18 cellular contexts compared by ENCODE assay signal in genomic region chr11:36273110-36273509, GRCh38. TPM values are rescaled to one million over a fixed set of nuclear protein-coding genes. Genes with fewer than 3 reads are reported as not detected.
DNase-seq lines count a peak whose midpoint lies in the region; ATAC-seq and TF ChIP-seq lines count a peak whose summit lies in the region.
"Had no signal": no experiment of that assay in that cellular context is flagged by ENCODE, and none has a peak within 500 bp of the region (broad histone marks: within the 10 kb centered on the region; RNA-seq: fewer than 3 reads in every experiment).

No MANE protein-coding gene starts in this region.

- intact Hi-C loops in A673 (cut with micrococcal nuclease; ENCODE audit: unreplicated experiment) = no loop called here

- BruUV-seq in A673 (replicated peaks; lab: Mats Ljungman, UMichigan) = no TSS peak

- no peaks in the 10 kb centered on the region for H3K4me1 ChIP-seq in A673 (ENCODE audit: insufficient read depth, low read length, poor library complexity, severe bottlenecking)
- H3K4me1 ChIP-seq: breast epithelium, left ventricle myocardium inferior had no signal

- H3K27ac ChIP-seq in A673 (ENCODE audit: low read depth, low read length, poor library complexity, severe bottlenecking) = no peak overlapping the region
- H3K27ac ChIP-seq: breast epithelium, left ventricle myocardium inferior, ovary had no signal

- no peaks in the 10 kb centered on the region for H3K36me3 ChIP-seq in A673 (ENCODE audit: insufficient read depth, low read length, poor library complexity, severe bottlenecking)
- H3K36me3 ChIP-seq: ovary had no signal

- CTCF ChIA-PET in A673 (lab: Charles Lee) = interaction anchor here (0.9 to 1.4 kb wide), 2 partner anchors 142 to 451 kb away, joined by 3 to 5 read pairs; no protein-coding TSS in a partner anchor

- POLR2A ChIA-PET in A673 (lab: Charles Lee; ENCODE audit: low non-redundant PET) = no interaction called here

- DNase-seq in DMS79 (lab: John Stamatoyannopoulos, UW) (peak; percentile 44), NCI-H2029 (lab: John Stamatoyannopoulos, UW) (peak; percentile 97), NCI-H524 treated with DMSO at 0.1 percent for 48 hours (lab: John Stamatoyannopoulos, UW) (peak; percentile 72), inferior parietal cortex (ENCODE audit: extremely low spot score) (peak; percentile 59), A673 (ENCODE audit: low spot score) (no peak)
- DNase-seq in stimulated activated CD4-positive, alpha-beta T cell treated with anti-CD3 and anti-CD28 coated beads, Interleukin-4, amount 100 ng/mL, for 24 hours = no peak
- DNase-seq in NK-92 treated with Interleukin-12 subunit alpha and Interleukin-12 subunit beta, amount 100 ng/mL, for 24 hours (lab: John Stamatoyannopoulos, UW) = no peak
- DNase-seq: activated CD8-positive, alpha-beta T cell treated with anti-CD3 and anti-CD28 coated beads for 36 hours; activated naive CD8-positive, alpha-beta T cell treated with anti-CD3 and anti-CD28 coated beads, Interleukin-2, amount 50 U/mL, for 24 hours; activated T-cell treated with anti-CD3 and anti-CD28 coated beads, Interleukin-2, amount 50 U/mL, for 72 hours; Calu3; left ventricle myocardium inferior; ovary; T-helper 1 cell had no signal

- no peaks in the 10 kb centered on the region for H3K9me3 ChIP-seq in A673 (ENCODE audit: low read depth, low read length, poor library complexity, severe bottlenecking)
- H3K9me3 ChIP-seq: breast epithelium, ovary had no signal

- no peaks in the 10 kb centered on the region for H3K27me3 ChIP-seq in A673 (replicated peaks; ENCODE audit: insufficient read depth, low read depth, low read length, poor library complexity)
- H3K27me3 ChIP-seq: breast epithelium, dorsolateral prefrontal cortex, ovary had no signal

- no peak overlapping the region for H3K4me3 ChIP-seq in A673 (ENCODE audit: low read depth, low read length, poor library complexity, severe bottlenecking)
- H3K4me3 ChIP-seq: breast epithelium, dorsolateral prefrontal cortex, left ventricle myocardium inferior, ovary had no signal

- no peak for ATAC-seq in GM18519 (IDR thresholded peaks at IDR 0.05; ENCODE audit: low FRiP score, unreplicated experiment)
- ATAC-seq: activated CD8-positive, alpha-beta T cell treated with anti-CD3 and anti-CD28 coated beads for 36 hours; activated naive CD8-positive, alpha-beta T cell treated with anti-CD3 and anti-CD28 coated beads, Interleukin-2, amount 50 U/mL, for 24 hours; activated T-cell treated with anti-CD3 and anti-CD28 coated beads, Interleukin-2, amount 50 U/mL, for 72 hours; WTC11 had no signal

- no peak for TF ChIP-seq CTCF in A673 (conservative IDR thresholded peaks at IDR 0.05; ENCODE audit: low read depth, low read length)

RNA-seq across cellular contexts. Expression of gene COMMD9, which starts 16.1 kb away (rescaled TPM):
- 147 and 154 TPM in 2 replicates for total RNA-seq in A673 (2021)

RNA-seq across cellular contexts. Expression of gene PRR5L, which starts 23.0 kb away (rescaled TPM):
- 76.1 and 102 TPM in 2 replicates for total RNA-seq in A673 (2021)

Comparison
In these comparisons a context has a peak if more than half of its experiments do, and no peak if none do; other contexts are left out.
1. DNase-seq: peak in DMS79 (single experiment), NCI-H2029 (single experiment), NCI-H524 treated with DMSO at 0.1 percent for 48 hours (single experiment) and inferior parietal cortex (single experiment); none in stimulated activated CD4-positive, alpha-beta T cell treated with anti-CD3 and anti-CD28 coated beads, Interleukin-4, amount 100 ng/mL, for 24 hours (single experiment), A673 (single experiment) and NK-92 treated with Interleukin-12 subunit alpha and Interleukin-12 subunit beta, amount 100 ng/mL, for 24 hours (single experiment).